ENCODE assay signal across 24 cellular contexts in genomic region chr19:21210037-21210621, GRCh38.
"Had no signal": no experiment of that assay in that cellular context is flagged by ENCODE, and none has a peak within 500 bp of the region (broad histone marks: within the 10 kb centered on the region; RNA-seq: fewer than 3 reads in every experiment).

No MANE protein-coding gene starts in this region.

- H3K4me1 ChIP-seq: foreskin keratinocyte, left lung, lower lobe of right lung, neural progenitor cell, parathyroid adenoma, right atrium auricular region, spleen, suprapubic skin, tibial artery had no signal

- H3K4me1 Mint-ChIP-seq: natural killer cell, neural progenitor cell had no signal

- H3K36me3 ChIP-seq: brain microvascular endothelial cell, left lung, lower lobe of right lung, right atrium auricular region, spleen, suprapubic skin, tibial artery had no signal

- H3K27ac ChIP-seq: brain microvascular endothelial cell, foreskin keratinocyte, left lung, lower lobe of right lung, neural progenitor cell, parathyroid adenoma, right atrium auricular region, spleen, suprapubic skin, tibial artery, VCaP had no signal

- H3K27me3 ChIP-seq: brain microvascular endothelial cell, foreskin keratinocyte, left lung, neural progenitor cell, right atrium auricular region, spleen, suprapubic skin, tibial artery had no signal

- H3K27ac Mint-ChIP-seq: activated naive CD4-positive, alpha-beta T cell treated with anti-CD3 and anti-CD28 coated beads for 36 hours; activated T-cell treated with anti-CD3 and anti-CD28 coated beads, Interleukin-2, amount 50 U/mL, for 72 hours; natural killer cell; neural progenitor cell had no signal

- H3K9me3 Mint-ChIP-seq: activated naive CD4-positive, alpha-beta T cell treated with anti-CD3 and anti-CD28 coated beads for 36 hours had no signal

- H3K4me3 Mint-ChIP-seq: activated naive CD4-positive, alpha-beta T cell treated with anti-CD3 and anti-CD28 coated beads for 36 hours; activated T-cell treated with anti-CD3 and anti-CD28 coated beads, Interleukin-2, amount 50 U/mL, for 72 hours; natural killer cell; neural progenitor cell had no signal

- H3K9me3 ChIP-seq: left lung, lower lobe of right lung, right atrium auricular region, suprapubic skin, tibial artery had no signal

- H3K4me3 ChIP-seq: left lung, lower lobe of right lung, neural progenitor cell, right atrium auricular region, spleen, suprapubic skin, tibial artery had no signal

- H3K36me3 Mint-ChIP-seq: natural killer cell, neural progenitor cell had no signal

- DNase-seq: activated CD4-positive, alpha-beta T cell treated with anti-CD3 and anti-CD28 coated beads for 4 hours; activated CD4-positive, alpha-beta T cell treated with anti-CD3 and anti-CD28 coated beads, Interleukin-2, amount 50 U/mL, for 4 hours; activated naive CD4-positive, alpha-beta T cell treated with anti-CD3 and anti-CD28 coated beads for 36 hours; activated T-cell treated with anti-CD3 and anti-CD28 coated beads for 4 hours; activated T-cell treated with anti-CD3 and anti-CD28 coated beads, Interleukin-2, amount 50 U/mL, for 72 hours; amniotic stem cell; brain microvascular endothelial cell; cortex of kidney; foreskin keratinocyte; left lung; lower lobe of right lung; mesenchymal stem cell; natural killer cell; occipital lobe; spleen; stimulated activated naive CD4-positive, alpha-beta T cell; T-helper 9 cell; tibial artery had no signal

- ATAC-seq: activated T-cell treated with anti-CD3 and anti-CD28 coated beads, Interleukin-2, amount 50 U/mL, for 72 hours; esophagus mucosa; foreskin keratinocyte; left lung; lower lobe of right lung; natural killer cell had no signal
